15 cellular contexts compared by ENCODE assay signal in genomic region chr4:80566203-80566872, GRCh38.
DNase-seq lines count a peak whose midpoint lies in the region; ATAC-seq and TF ChIP-seq lines count a peak whose summit lies in the region.
"Had no signal": no experiment of that assay in that cellular context is flagged by ENCODE, and none has a peak within 500 bp of the region (broad histone marks: within the 10 kb centered on the region; RNA-seq: fewer than 3 reads in every experiment).

No MANE protein-coding gene starts in this region.

- POLR2A ChIA-PET in CD4-positive, alpha-beta memory T cell (lab: Charles Lee; ENCODE audit: partially characterized antibody) = no interaction called here
- POLR2A ChIA-PET in PC-9 (lab: Charles Lee; ENCODE audit: unreplicated experiment) = no interaction called here
- POLR2A ChIA-PET in activated CD4-positive, alpha-beta memory T cell treated with anti-CD3 and anti-CD28 coated beads, Interleukin-2, amount 10 ng/mL, durations not matched to agents 7 days and 5 days (lab: Charles Lee) = no interaction called here

- peak overlapping the region; percentile 61 for H3K9ac ChIP-seq in Loucy (ENCODE audit: low read depth, low read length, poor library complexity, severe bottlenecking)

- no peaks in the 10 kb centered on the region for H4K20me1 ChIP-seq in Loucy (ENCODE audit: insufficient read depth, low read length, poor library complexity, severe bottlenecking)
- no peaks in the 10 kb centered on the region for H4K20me1 ChIP-seq in PC-9 (ENCODE audit: insufficient read depth)
- H4K20me1 ChIP-seq in hepatocyte (ENCODE audit: insufficient read depth, poor library complexity, severe bottlenecking) = no peaks in the 10 kb centered on the region

- no peak overlapping the region for H3K4me3 ChIP-seq in CD4-positive, alpha-beta memory T cell (ENCODE audit: low read length in 2 of 2)
- H3K4me3 ChIP-seq in Loucy (ENCODE audit: low read length, poor library complexity, severe bottlenecking) (peak overlapping the region; percentile 70), PC-9 (no peak overlapping the region), hepatocyte (no peak overlapping the region)
- H3K4me3 ChIP-seq: lung, psoas muscle had no signal

- H3K27ac ChIP-seq in CD4-positive, alpha-beta memory T cell (ENCODE audit: low read depth, low read length) = no peak overlapping the region
- H3K27ac ChIP-seq in PC-9 (no peak overlapping the region), hepatocyte (no peak overlapping the region)
- H3K27ac ChIP-seq: C4-2B, psoas muscle had no signal

- 71% methylated on average over 5 of the region's 5 CpGs for WGBS in hepatocyte (ENCODE audit: low lambda C conversion rate, missing lambda C conversion rate)

- peaks cover 0 to 1% of the 10 kb centered on the region in 2 donors for H3K27me3 Mint-ChIP-seq in CD4-positive, alpha-beta memory T cell
- H3K27me3 Mint-ChIP-seq in activated CD4-positive, alpha-beta memory T cell treated with anti-CD3 and anti-CD28 coated beads, Interleukin-2, amount 10 ng/mL, durations not matched to agents 7 days and 5 days = peaks cover 2% of the 10 kb centered on the region

- H3K27me3 ChIP-seq in CD4-positive, alpha-beta memory T cell (ENCODE audit: insufficient read depth, low read length) = no peaks in the 10 kb centered on the region
- H3K27me3 ChIP-seq in Loucy (ENCODE audit: insufficient read depth, low read length, poor library complexity, severe bottlenecking) (no peaks in the 10 kb centered on the region), PC-9 (ENCODE audit: insufficient read depth, low read depth) (no peaks in the 10 kb centered on the region), hepatocyte (no peaks in the 10 kb centered on the region)

- BruUV-seq in PC-9 (replicated peaks; lab: Mats Ljungman, UMichigan) = no TSS peak

- H3K4me1 ChIP-seq in CD4-positive, alpha-beta memory T cell (ENCODE audit: insufficient read depth, low read length) = no peaks in the 10 kb centered on the region
- H3K4me1 ChIP-seq in Loucy (ENCODE audit: insufficient read depth, low read length, poor library complexity, severe bottlenecking) (peaks cover 15% of the 10 kb centered on the region), PC-9 (replicated peaks; ENCODE audit: insufficient read depth) (no peaks in the 10 kb centered on the region), hepatocyte (ENCODE audit: insufficient read depth) (no peaks in the 10 kb centered on the region)
- H3K4me1 ChIP-seq: psoas muscle had no signal

- H3K4me2 ChIP-seq in Loucy (ENCODE audit: low read depth, low read length, poor library complexity, severe bottlenecking) (peak overlapping the region; percentile 72), PC-9 (peak overlapping the region; percentile 40; the same call in 1 of the 2 replicates), hepatocyte (peak overlapping the region; percentile 19)

- H3K4me1 Mint-ChIP-seq in CD4-positive, alpha-beta memory T cell = peaks cover 5 to 17% (median 9%) of the 10 kb centered on the region in 4 donors
- no peaks in the 10 kb centered on the region for H3K4me1 Mint-ChIP-seq in activated CD4-positive, alpha-beta memory T cell treated with anti-CD3 and anti-CD28 coated beads, Interleukin-2, amount 10 ng/mL, durations not matched to agents 7 days and 5 days

- no peaks in the 10 kb centered on the region for H3K79me2 ChIP-seq in Loucy (ENCODE audit: insufficient read depth, low read length)
- H3K79me2 ChIP-seq in PC-9 (ENCODE audit: low read depth) = no peaks in the 10 kb centered on the region
- H3K79me2 ChIP-seq in hepatocyte = no peaks in the 10 kb centered on the region

- intact Hi-C loops in CD4-positive, alpha-beta memory T cell (cut with micrococcal nuclease) = no loop called here
- intact Hi-C loops in PC-9 (cut with micrococcal nuclease; ENCODE audit: unreplicated experiment) = no loop called here

- H3K9me3 Mint-ChIP-seq in CD4-positive, alpha-beta memory T cell = peaks cover 4 to 14% (median 10%) of the 10 kb centered on the region in 8 donors
- no peaks in the 10 kb centered on the region for H3K9me3 Mint-ChIP-seq in activated CD4-positive, alpha-beta memory T cell treated with anti-CD3 and anti-CD28 coated beads, Interleukin-2, amount 10 ng/mL, durations not matched to agents 7 days and 5 days

- no peaks in the 10 kb centered on the region for H3K36me3 ChIP-seq in CD4-positive, alpha-beta memory T cell (ENCODE audit: insufficient read depth, low read length)
- H3K36me3 ChIP-seq in Loucy (ENCODE audit: insufficient read depth, low read length) (no peaks in the 10 kb centered on the region), PC-9 (ENCODE audit: low read depth) (no peaks in the 10 kb centered on the region), hepatocyte (replicated peaks; ENCODE audit: insufficient read depth, low read depth) (no peaks in the 10 kb centered on the region)

- peak overlapping the region in 5 of 8 donors; percentile 30 to 64 (median 57) for H3K4me3 Mint-ChIP-seq in CD4-positive, alpha-beta memory T cell
- no peak overlapping the region for H3K4me3 Mint-ChIP-seq in activated CD4-positive, alpha-beta memory T cell treated with anti-CD3 and anti-CD28 coated beads, Interleukin-2, amount 10 ng/mL, durations not matched to agents 7 days and 5 days
- H3K4me3 Mint-ChIP-seq: activated T-helper 1 cell treated with anti-CD3 and anti-CD28 coated beads, Interleukin-12 subunit alpha, Interleukin-12 subunit beta, Interleukin-2, Interleukin-4 antibody, amounts not matched to agents 30 ng/mL and 10 ng/mL and 1 ng/mL, durations not matched to agents 14 hours and 24 hours and 36 hours; type B pancreatic cell had no signal

- TF ChIP-seq CTCF in Loucy (conservative IDR thresholded peaks at IDR 0.05; ENCODE audit: low read length) (no peak), PC-9 (conservative IDR thresholded peaks at IDR 0.05) (no peak), hepatocyte (IDR thresholded peaks at IDR 0.05; ENCODE audit: poor library complexity) (no peak)

- no peaks in the 10 kb centered on the region; the same call in 1 of the 2 replicates for H3F3A ChIP-seq in Loucy (ENCODE audit: low read depth)
- no peaks in the 10 kb centered on the region for H3F3A ChIP-seq in PC-9 (ENCODE audit: insufficient read depth, low read depth)

- H3K9me3 ChIP-seq in CD4-positive, alpha-beta memory T cell (ENCODE audit: control insufficient read depth in 1 of 2, low read length in 2 of 2) = no peaks in the 10 kb centered on the region
- H3K9me3 ChIP-seq in Loucy (ENCODE audit: insufficient read depth, low read depth, low read length) (no peaks in the 10 kb centered on the region), PC-9 (ENCODE audit: insufficient read depth, low read depth) (no peaks in the 10 kb centered on the region), hepatocyte (ENCODE audit: low read depth) (no peaks in the 10 kb centered on the region)
- H3K9me3 ChIP-seq: psoas muscle had no signal

- H3K27ac Mint-ChIP-seq in CD4-positive, alpha-beta memory T cell = no peak overlapping the region
- H3K27ac Mint-ChIP-seq in activated CD4-positive, alpha-beta memory T cell treated with anti-CD3 and anti-CD28 coated beads, Interleukin-2, amount 10 ng/mL, durations not matched to agents 7 days and 5 days = no peak overlapping the region
- H3K27ac Mint-ChIP-seq: activated T-helper 1 cell treated with anti-CD3 and anti-CD28 coated beads, Interleukin-12 subunit alpha, Interleukin-12 subunit beta, Interleukin-2, Interleukin-4 antibody, amounts not matched to agents 30 ng/mL and 10 ng/mL and 1 ng/mL, durations not matched to agents 14 hours and 24 hours and 36 hours; type B pancreatic cell had no signal

- DNase-seq in CD4-positive, alpha-beta memory T cell = no peak
- no peak for DNase-seq in PC-9
- no peak for DNase-seq in hepatocyte (ENCODE audit: low spot score)
- no peak for DNase-seq in T1000 (lab: John Stamatoyannopoulos, UW)
- DNase-seq in NOMO-1 treated with DMSO at 0.1 percent for 48 hours (lab: John Stamatoyannopoulos, UW; ENCODE audit: unreplicated experiment) = no peak
- DNase-seq in activated CD4-positive, alpha-beta memory T cell treated with anti-CD3 and anti-CD28 coated beads, Interleukin-2, amount 10 ng/mL, durations not matched to agents 7 days and 5 days = no peak
- DNase-seq: glutamatergic neuron, NCI-H2227 treated with DMSO at 0.1 percent for 48 hours, psoas muscle had no signal

- H2AFZ ChIP-seq in Loucy (ENCODE audit: low read length) (peak overlapping the region; percentile 94), PC-9 (no peak overlapping the region), hepatocyte (peak overlapping the region; percentile 7)

- CTCF ChIA-PET in CD4-positive, alpha-beta memory T cell (lab: Charles Lee; ENCODE audit: partially characterized antibody) = no interaction called here
- CTCF ChIA-PET in PC-9 (lab: Charles Lee) = no interaction called here
- CTCF ChIA-PET in activated CD4-positive, alpha-beta memory T cell treated with anti-CD3 and anti-CD28 coated beads, Interleukin-2, amount 10 ng/mL, durations not matched to agents 7 days and 5 days (lab: Charles Lee) = no interaction called here

- ATAC-seq in GM19397 (IDR thresholded peaks at IDR 0.05; ENCODE audit: unreplicated experiment) = no peak
- ATAC-seq: psoas muscle had no signal

- peaks cover 4 to 7% of the 10 kb centered on the region in 2 donors for H3K36me3 Mint-ChIP-seq in CD4-positive, alpha-beta memory T cell
- no peaks in the 10 kb centered on the region for H3K36me3 Mint-ChIP-seq in activated CD4-positive, alpha-beta memory T cell treated with anti-CD3 and anti-CD28 coated beads, Interleukin-2, amount 10 ng/mL, durations not matched to agents 7 days and 5 days (ENCODE audit: low read depth)
- H3K36me3 Mint-ChIP-seq: type B pancreatic cell had no signal

- H3K9me2 ChIP-seq in Loucy (replicated peaks; ENCODE audit: low read depth, low read length) (no peaks in the 10 kb centered on the region), PC-9 (ENCODE audit: insufficient read depth) (no peaks in the 10 kb centered on the region), hepatocyte (replicated peaks; ENCODE audit: insufficient read depth) (no peaks in the 10 kb centered on the region)

Comparison
In these comparisons a context has a peak if more than half of its experiments do, and no peak if none do; other contexts are left out.
1. H3K4me2 ChIP-seq: peak in every context shown above with its lines; median percentile 72 in Loucy; 40 in PC-9; 19 in hepatocyte.